1 cellular context compared by ENCODE assay signal in genomic region chr6:11773013-11773412, GRCh38.
TF ChIP-seq lines count a peak whose summit lies in the region.

No MANE protein-coding gene starts in this region.

TF ChIP-seq in H1, 55 proteins besides CTCF, POLR2A, EP300 and RAD21:
- no peak for TF ChIP-seq RNF2 (IDR thresholded peaks at IDR 0.05; ENCODE audit: borderline replicate concordance, low read depth, low read length, missing control alignments, poor library complexity, severe bottlenecking)
- TF ChIP-seq SIRT6 (IDR thresholded peaks at IDR 0.05; ENCODE audit: low read length) = no peak
- no peak for TF ChIP-seq E2F6 (IDR thresholded peaks at IDR 0.05)
- no peak for TF ChIP-seq RBBP5 (IDR thresholded peaks at IDR 0.05; ENCODE audit: borderline replicate concordance, low read depth, low read length)
